8 cellular contexts compared by ENCODE assay signal in genomic region chr3:72338942-72339749, GRCh38.
DNase-seq lines count a peak whose midpoint lies in the region; ATAC-seq lines count a peak whose summit lies in the region.

No MANE protein-coding gene starts in this region.

- ATAC-seq in HG02798 (IDR thresholded peaks at IDR 0.05; ENCODE audit: poor library complexity, unreplicated experiment), result peak; percentile 56
- no peak for ATAC-seq in GM21390 (IDR thresholded peaks at IDR 0.05; ENCODE audit: unreplicated experiment)
- ATAC-seq in GM21447 (IDR thresholded peaks at IDR 0.05; ENCODE audit: unreplicated experiment), result no peak

- peak; percentile 85 for DNase-seq in AG08396 (ENCODE audit: low spot score)
- DNase-seq in activated CD4-positive, alpha-beta T cell treated with anti-CD3 and anti-CD28 coated beads, Interleukin-2, amount 50 U/mL, for 4 hours, result peak; percentile 49 to 54
- DNase-seq in glomerular visceral epithelial cell (ENCODE audit: extremely low spot score), result peak; percentile 92
- DNase-seq in stimulated activated CD4-positive, alpha-beta T cell treated with anti-CD3 and anti-CD28 coated beads, Interleukin-1b, Interleukin-23, amount 100 ng/mL, for 24 hours (ENCODE audit: low read depth in 4 of 4, low spot score in 1 of 4), result peak; percentile 35 to 68 (median 49)
- DNase-seq in middle frontal gyrus (ENCODE audit: extremely low spot score, low spot score), result no peak
